8 cellular contexts compared by ENCODE assay signal in the genomic region with DNA sequence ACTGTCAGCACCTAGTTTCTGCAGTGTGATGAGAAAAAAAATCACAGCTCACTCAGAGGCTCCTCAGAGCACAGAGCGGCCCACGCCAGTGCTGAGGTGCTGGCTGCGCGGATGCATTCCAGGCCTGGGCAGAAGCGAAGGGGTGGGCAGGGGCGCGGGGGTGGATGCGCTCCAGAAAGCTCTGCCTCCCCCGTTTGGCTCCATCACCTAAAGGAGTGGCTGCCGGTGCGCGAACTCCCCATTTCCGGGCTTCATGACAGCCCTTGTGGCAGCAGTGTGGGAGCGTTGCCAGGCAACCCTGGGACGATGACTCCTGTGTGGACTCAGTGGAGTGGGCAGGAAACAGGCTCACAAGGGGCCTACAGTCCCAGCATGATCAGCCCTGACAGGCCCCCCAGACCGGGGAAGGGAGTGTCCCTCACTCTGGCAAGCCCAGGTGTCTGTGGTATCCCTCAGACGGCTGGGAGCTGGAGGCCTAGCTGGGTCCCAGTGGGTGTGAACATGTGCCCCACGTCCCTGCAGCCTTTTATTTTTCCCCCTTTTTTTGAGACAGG. TPM values are rescaled to one million over a fixed set of nuclear protein-coding genes. Genes with fewer than 3 reads are reported as not detected.
DNase-seq lines count a peak whose midpoint lies in the region; ATAC-seq and TF ChIP-seq lines count a peak whose summit lies in the region.

No MANE protein-coding gene starts in this region.

- peak; percentile 82 for DNase-seq in GM23248
- DNase-seq in T-helper 2 cell treated with Interferon-gamma antibody and Interleukin-4, amounts not matched to agents 5 μg/mL and 100 μg/mL, for 36 hours (ENCODE audit: low spot score) = peak; percentile 85
- no peak for DNase-seq in ascending aorta (ENCODE audit: low spot score in 2 of 2)
- DNase-seq in lung microvascular endothelial cell (ENCODE audit: low read depth in 2 of 2) = peak; percentile 82 to 94
- peak; percentile 25 to 44 for DNase-seq in stimulated activated CD8-positive, alpha-beta memory T cell treated with anti-CD3 and anti-CD28 coated beads, Interleukin-7, amount 100 ng/mL, for 1 hour (ENCODE audit: low read depth in 2 of 2)
- DNase-seq in GM19240 (ENCODE audit: insufficient read length, low spot score) = no peak

- H4K20me1 ChIP-seq in GM23248 (ENCODE audit: insufficient read depth) = no peaks in the 10 kb centered on the region

- no peaks in the 10 kb centered on the region for H3K9me3 Mint-ChIP-seq in T-helper 2 cell treated with Interferon-gamma antibody and Interleukin-4, amounts not matched to agents 5 μg/mL and 100 μg/mL, for 36 hours

- no peak overlapping the region for H3K4me2 ChIP-seq in GM23248 (ENCODE audit: unreplicated experiment)

- peaks cover 41% of the 10 kb centered on the region for H3K4me1 Mint-ChIP-seq in T-helper 2 cell treated with Interferon-gamma antibody and Interleukin-4, amounts not matched to agents 5 μg/mL and 100 μg/mL, for 36 hours (ENCODE audit: low read depth)

- no peaks in the 10 kb centered on the region for H3K9me3 ChIP-seq in GM23248 (ENCODE audit: low read depth)
- H3K9me3 ChIP-seq in ascending aorta = no peaks in the 10 kb centered on the region

- no peak overlapping the region for H2AFZ ChIP-seq in GM23248

- H3K79me2 ChIP-seq in GM23248 (ENCODE audit: insufficient read depth) = peaks cover 28% of the 10 kb centered on the region

- H3F3A ChIP-seq in GM23248 (ENCODE audit: insufficient read depth) = no peaks in the 10 kb centered on the region

- ATAC-seq in GM21367 (IDR thresholded peaks at IDR 0.05; ENCODE audit: unreplicated experiment) = no peak
- no peak for ATAC-seq in GM18907 (IDR thresholded peaks at IDR 0.05; ENCODE audit: unreplicated experiment)

- TF ChIP-seq CTCF in ascending aorta (IDR thresholded peaks at IDR 0.05) = no peak

- H3K9ac ChIP-seq in GM23248 = peak overlapping the region; percentile 35; the same call in 1 of the 2 replicates

- peak overlapping the region; percentile 84 for H3K27ac Mint-ChIP-seq in T-helper 2 cell treated with Interferon-gamma antibody and Interleukin-4, amounts not matched to agents 5 μg/mL and 100 μg/mL, for 36 hours

- in situ Hi-C loops in GM23248 (cut with MboI) = no loop called here

- H3K36me3 Mint-ChIP-seq in T-helper 2 cell treated with Interferon-gamma antibody and Interleukin-4, amounts not matched to agents 5 μg/mL and 100 μg/mL, for 36 hours (ENCODE audit: low read depth) = peaks cover 28% of the 10 kb centered on the region

- intact Hi-C loops in ascending aorta (cut with DNase I) = no loop called here

- H3K4me1 ChIP-seq in GM23248 (ENCODE audit: insufficient read depth) = no peaks in the 10 kb centered on the region
- no peaks in the 10 kb centered on the region for H3K4me1 ChIP-seq in ascending aorta

- H3K4me3 ChIP-seq in GM23248 (no peak overlapping the region), ascending aorta (no peak overlapping the region)

- 43% methylated on average over 17 to 18 of the region's 18 CpGs for WGBS in GM23248 (ENCODE audit: low coverage in 1 of 2, low lambda C conversion rate in 2 of 2, missing lambda C conversion rate in 2 of 2), 2 experiments

- peak overlapping the region; percentile 48 for H3K4me3 Mint-ChIP-seq in T-helper 2 cell treated with Interferon-gamma antibody and Interleukin-4, amounts not matched to agents 5 μg/mL and 100 μg/mL, for 36 hours

- H3K9me2 ChIP-seq in GM23248 (ENCODE audit: insufficient read depth) = no peaks in the 10 kb centered on the region

- no peaks in the 10 kb centered on the region for H3K27me3 ChIP-seq in GM23248 (replicated peaks; ENCODE audit: insufficient read depth)
- H3K27me3 ChIP-seq in ascending aorta = no peaks in the 10 kb centered on the region

- H3K27ac ChIP-seq in GM23248 = peak overlapping the region; percentile 29
- H3K27ac ChIP-seq in ascending aorta = peak overlapping the region; percentile 10 to 11

- H3K27me3 Mint-ChIP-seq in T-helper 2 cell treated with Interferon-gamma antibody and Interleukin-4, amounts not matched to agents 5 μg/mL and 100 μg/mL, for 36 hours (ENCODE audit: low read depth) = no peaks in the 10 kb centered on the region

- H3K36me3 ChIP-seq in GM23248 (ENCODE audit: low read depth) = no peaks in the 10 kb centered on the region; the same call in 1 of the 2 replicates
- H3K36me3 ChIP-seq in ascending aorta = peaks cover 51 to 52% of the 10 kb centered on the region in 2 donors

RNA-seq across cellular contexts. Expression of gene NUDT16L1, which starts 32.8 kb away (rescaled TPM):
- 34.8 and 43.6 TPM in 2 replicates for total RNA-seq in GM23248 (2014; rRNA removed; shearing (Covaris generic))
- polyA plus RNA-seq in GM23248 (2016; fragmentation: Nextera tagmentation; extraction: Ambion mirVana) = 42.9 and 43.6 TPM in 2 replicates
- total RNA-seq in ascending aorta = 77.3 TPM
- 22.0 and 31.2 TPM in 2 replicates for total RNA-seq in lung microvascular endothelial cell

RNA-seq across cellular contexts. Expression of gene MGRN1, which starts 35.9 kb away (rescaled TPM):
- total RNA-seq in GM23248 (2014; rRNA removed; shearing (Covaris generic)) = 26.4 and 30.2 TPM in 2 replicates
- polyA plus RNA-seq in GM23248 (2016; fragmentation: Nextera tagmentation; extraction: Ambion mirVana) = 13.1 and 14.0 TPM in 2 replicates
- 201 TPM for total RNA-seq in ascending aorta
- total RNA-seq in lung microvascular endothelial cell = 15.7 and 18.3 TPM in 2 replicates

RNA-seq across cellular contexts. Expression of gene UBALD1, which starts 45.8 kb away (rescaled TPM):
- 9.9 and 17.4 TPM in 2 replicates for total RNA-seq in GM23248 (2014; rRNA removed; shearing (Covaris generic))
- 10.3 and 11.5 TPM in 2 replicates for polyA plus RNA-seq in GM23248 (2016; fragmentation: Nextera tagmentation; extraction: Ambion mirVana)
- 4.6 TPM for total RNA-seq in ascending aorta
- total RNA-seq in lung microvascular endothelial cell = 3.9 and 4.4 TPM in 2 replicates

Comparison
In these comparisons a context has a peak if more than half of its experiments do, and no peak if none do; other contexts are left out.
1. DNase-seq: peak in GM23248 (single experiment), T-helper 2 cell treated with Interferon-gamma antibody and Interleukin-4, amounts not matched to agents 5 μg/mL and 100 μg/mL, for 36 hours (single experiment), lung microvascular endothelial cell (2 of 2) and stimulated activated CD8-positive, alpha-beta memory T cell treated with anti-CD3 and anti-CD28 coated beads, Interleukin-7, amount 100 ng/mL, for 1 hour (2 of 2); none in ascending aorta (0 of 2) and GM19240 (single experiment).